ENCODE assay signal across 23 cellular contexts in the genomic region with DNA sequence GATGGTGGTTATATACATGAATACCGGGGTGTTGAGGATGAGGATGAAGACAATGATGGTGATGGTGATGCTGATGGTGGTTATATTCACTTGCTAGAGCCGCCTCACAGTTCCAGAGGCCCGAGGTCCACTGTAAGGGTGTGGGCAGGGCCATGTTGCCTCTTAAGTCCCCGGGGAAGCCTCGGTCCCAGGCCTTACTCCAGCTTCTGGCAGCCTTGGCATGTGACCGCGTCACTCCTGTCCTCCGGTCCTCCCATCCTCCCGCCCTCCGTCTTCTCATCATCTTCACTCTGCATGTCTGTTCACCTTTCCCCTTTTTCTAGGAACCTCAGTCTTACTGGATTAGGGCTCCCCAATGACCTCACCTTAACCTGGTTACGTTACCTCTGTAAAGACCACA. TPM values are rescaled to one million over a fixed set of nuclear protein-coding genes. Genes with fewer than 3 reads are reported as not detected.
A peak's percentile ranks its signal among the peaks of the same experiment; 100 is the strongest.
DNase-seq lines count a peak whose midpoint lies in the region; ATAC-seq, FAIRE-seq and TF ChIP-seq lines count a peak whose summit lies in the region.
"Had no signal": no experiment of that assay in that cellular context is flagged by ENCODE, and none has a peak within 500 bp of the region (broad histone marks: within the 10 kb centered on the region; RNA-seq: fewer than 3 reads in every experiment).

No MANE protein-coding gene starts in this region.

- H3K27me3 Mint-ChIP-seq in nephron progenitor cell (ENCODE audit: low read depth, poor library complexity), result peaks cover 3% of the 10 kb centered on the region

- no peak overlapping the region for H3K23ac ChIP-seq in H1 (ENCODE audit: insufficient read length)

- H2AK5ac ChIP-seq in H1 (ENCODE audit: low read depth, low read length), result peak overlapping the region; percentile 39; the same call in 1 of the 2 replicates

- H3K36me3 ChIP-seq in DND-41 (ENCODE audit: insufficient read depth, low read length) (no peaks in the 10 kb centered on the region), H1 (ENCODE audit: control insufficient read depth in 2 of 4, insufficient read depth in 4 of 4, low read length in 3 of 4) (no peaks in the 10 kb centered on the region), spleen (no peaks in the 10 kb centered on the region)
- H3K36me3 ChIP-seq: BLaER1, Peyer's patch, SJSA1 had no signal

- H3K4me1 Mint-ChIP-seq in nephron progenitor cell, result peaks cover 66% of the 10 kb centered on the region

- no peak for TF ChIP-seq POLR2A in H1 (IDR thresholded peaks at IDR 0.05; ENCODE audit: control extremely low read depth in 1 of 2, low read depth in 2 of 2, low read length in 2 of 2)
- TF ChIP-seq POLR2A in spleen (IDR thresholded peaks at IDR 0.05), result no peak

- H3K9ac ChIP-seq in DND-41 (ENCODE audit: low read depth, low read length) (no peak overlapping the region), H1 (replicated peaks in 1 of 4; ENCODE audit: extremely low read depth in 1 of 4, low read depth in 3 of 4, low read length in 3 of 4) (no peak overlapping the region)
- H3K9ac ChIP-seq: BLaER1 had no signal

- peaks cover 10% of the 10 kb centered on the region; the same call in 1 of the 2 replicates for H3K23me2 ChIP-seq in H1 (ENCODE audit: low read depth, low read length)

- H3K14ac ChIP-seq in H1 (ENCODE audit: insufficient read length), result no peak overlapping the region

- no peaks in the 10 kb centered on the region for H3K36me3 Mint-ChIP-seq in nephron progenitor cell (ENCODE audit: low read depth)
- H3K36me3 Mint-ChIP-seq: CD8-positive, alpha-beta T cell had no signal

- no peaks in the 10 kb centered on the region for H3K79me1 ChIP-seq in H1 (ENCODE audit: low read depth, low read length)

- no peaks in the 10 kb centered on the region for H3K9me3 ChIP-seq in DND-41 (ENCODE audit: insufficient read depth, low read length, severe bottlenecking)
- no peaks in the 10 kb centered on the region for H3K9me3 ChIP-seq in H1 (ENCODE audit: insufficient read depth in 2 of 2, low read depth in 1 of 2, low read length in 1 of 2)
- H3K9me3 ChIP-seq in spleen, result no peaks in the 10 kb centered on the region
- H3K9me3 ChIP-seq: BLaER1, Peyer's patch, SJSA1 had no signal

- no peak overlapping the region for H2BK15ac ChIP-seq in H1 (ENCODE audit: low read length)

- H3K4me1 ChIP-seq in DND-41 (ENCODE audit: insufficient read depth, low read length), result peaks cover 62% of the 10 kb centered on the region
- peaks cover 0 to 15% (median 8%) of the 10 kb centered on the region in 4 experiments; a peak in 6 of 7 replicates for H3K4me1 ChIP-seq in H1 (replicated peaks in 1 of 4; ENCODE audit: control insufficient read depth in 3 of 4, insufficient read depth in 4 of 4, low read length in 3 of 4)
- H3K4me1 ChIP-seq in spleen, result peaks cover 3 to 33% (median 24%) of the 10 kb centered on the region in 6 donors

- H3K4me2 ChIP-seq in DND-41 (ENCODE audit: insufficient read depth, low read length) (no peak overlapping the region), H1 (ENCODE audit: insufficient read depth in 1 of 2, low read depth in 2 of 2, low read length in 2 of 2) (no peak overlapping the region)
- H3K4me2 ChIP-seq: BLaER1 had no signal

- FAIRE-seq in H1 (lab: Jason Lieb, UNC), result no peak
- FAIRE-seq: GM12892, GM18507 had no signal

- TF ChIP-seq EP300 in H1 (IDR thresholded peaks at IDR 0.05; ENCODE audit: borderline replicate concordance in 1 of 2, low read depth in 2 of 2, low read length in 2 of 2), result no peak

- POLR2A ChIA-PET in H1 (lab: Charles Lee; ENCODE audit: partially characterized antibody), result no interaction called here

- no peaks in the 10 kb centered on the region for H3K9me3 Mint-ChIP-seq in nephron progenitor cell
- H3K9me3 Mint-ChIP-seq: CD8-positive, alpha-beta T cell; H9 had no signal

- CTCF ChIA-PET in H1 (lab: Charles Lee; ENCODE audit: partially characterized antibody), result no interaction called here

- no peak overlapping the region for H2BK12ac ChIP-seq in H1 (ENCODE audit: low read depth, low read length)

- no peak overlapping the region for H2BK5ac ChIP-seq in H1 (ENCODE audit: low read depth, low read length)

- no peak for TF ChIP-seq RAD21 in H1 (IDR thresholded peaks at IDR 0.05 in 1 of 2, conservative IDR thresholded peaks at IDR 0.05 in 1 of 2; ENCODE audit: low read depth in 2 of 2, low read length in 2 of 2)

- 83% methylated on average over 11 of the region's 11 CpGs; no CpG with 5 or more reads in 1 of the 2 experiments for WGBS in H1 (ENCODE audit: extremely low coverage in 1 of 2, insufficient coverage in 1 of 2, insufficient read length in 1 of 2, insufficient replicate concordance in 2 of 2, low coverage in 1 of 2, low lambda C conversion rate in 2 of 2, missing lambda C conversion rate in 1 of 2), 2 experiments
- 83 to 95% (median 87%) methylated on average over 11 of the region's 11 CpGs for WGBS in spleen, 5 donors

- H3K27ac ChIP-seq in DND-41 (ENCODE audit: low read length), result peak overlapping the region; percentile 87
- no peak overlapping the region for H3K27ac ChIP-seq in H1 (ENCODE audit: low read depth, low read length)
- no peak overlapping the region for H3K27ac ChIP-seq in spleen
- H3K27ac ChIP-seq: BLaER1, HL-60, Peyer's patch, SJSA1 had no signal

- H3K56ac ChIP-seq in H1 (replicated peaks; ENCODE audit: insufficient read length, low read depth, low read length), result no peak overlapping the region

- H3K18ac ChIP-seq in H1 (ENCODE audit: extremely low read depth, low read length), result no peak overlapping the region; the same call in 1 of the 2 replicates

- no peak for DNase-seq in DND-41
- no peak for DNase-seq in H1 (ENCODE audit: low read depth in 1 of 2, low spot score in 2 of 2)
- no peak for DNase-seq in nephron progenitor cell
- peak; percentile 64 for DNase-seq in spleen
- DNase-seq in stimulated activated CD4-positive, alpha-beta T cell treated with anti-CD3 and anti-CD28 coated beads, Interleukin-1b, Interleukin-23, amount 100 ng/mL, for 48 hours, result no peak
- DNase-seq in nucleus accumbens (lab: John Stamatoyannopoulos, UW), result no peak
- DNase-seq: CD8-positive, alpha-beta T cell; H9; Karpas-422; NCI-H1436; NCI-H1930; NCI-H345; NCI-H526 treated with DMSO at 0.1 percent for 48 hours; Peyer's patch had no signal

- H3K27me3 ChIP-seq in DND-41 (ENCODE audit: insufficient read depth, low read length, poor library complexity), result no peaks in the 10 kb centered on the region
- H3K27me3 ChIP-seq in H1 (replicated peaks in 1 of 4; ENCODE audit: control insufficient read depth in 3 of 4, extremely low read depth in 1 of 4, insufficient read depth in 3 of 4, low read length in 3 of 4), result peaks cover 5 to 46% (median 36%) of the 10 kb centered on the region in 4 experiments
- peaks cover 0 to 28% (median 17%) of the 10 kb centered on the region in 7 donors for H3K27me3 ChIP-seq in spleen (replicated peaks in 1 of 7)
- H3K27me3 ChIP-seq: Peyer's patch, SJSA1 had no signal

- H3K4ac ChIP-seq in H1 (replicated peaks; ENCODE audit: insufficient read length, low read depth, low read length), result no peak overlapping the region

- H4K91ac ChIP-seq in H1 (replicated peaks; ENCODE audit: insufficient read length, low read length), result no peak overlapping the region

- no peaks in the 10 kb centered on the region for H4K20me1 ChIP-seq in DND-41 (ENCODE audit: insufficient read depth, low read length)
- H4K20me1 ChIP-seq in H1 (replicated peaks in 1 of 2; ENCODE audit: control insufficient read depth in 1 of 2, insufficient read depth in 2 of 2, low read length in 2 of 2), result peaks cover 0 to 3% of the 10 kb centered on the region in 2 experiments
- H4K20me1 ChIP-seq: BLaER1 had no signal

- H2AFZ ChIP-seq in DND-41 (ENCODE audit: low read depth, low read length) (no peak overlapping the region), H1 (ENCODE audit: low read length) (no peak overlapping the region)

- no peak overlapping the region for H4K8ac ChIP-seq in H1 (ENCODE audit: extremely low read depth, insufficient read depth, low read length)

- H2BK20ac ChIP-seq in H1 (ENCODE audit: low read length), result no peak overlapping the region

- no peak overlapping the region for H3K4me3 Mint-ChIP-seq in nephron progenitor cell
- H3K4me3 Mint-ChIP-seq: CD8-positive, alpha-beta T cell; H9 had no signal

- no peak overlapping the region for H2BK120ac ChIP-seq in H1 (replicated peaks; ENCODE audit: low read depth, low read length)

- H4K5ac ChIP-seq in H1 (ENCODE audit: insufficient read length, low read depth, low read length), result no peak overlapping the region

- ATAC-seq in DND-41 (ENCODE audit: insufficient read depth, low read depth) (no peak), GM21367 (IDR thresholded peaks at IDR 0.05; ENCODE audit: unreplicated experiment) (no peak)
- ATAC-seq: CD8-positive, alpha-beta T cell had no signal

- intact Hi-C loops in spleen (cut with DNase I; ENCODE audit: low total_unique reads), result no loop called here

- peak overlapping the region; percentile 8 for H3K27ac Mint-ChIP-seq in nephron progenitor cell
- H3K27ac Mint-ChIP-seq: CD8-positive, alpha-beta T cell; H9 had no signal

- H3K79me2 ChIP-seq in DND-41 (ENCODE audit: insufficient read depth, low read length) (peaks cover 3% of the 10 kb centered on the region; the same call in 1 of the 2 replicates), H1 (ENCODE audit: control insufficient read depth in 1 of 2, insufficient read depth in 2 of 2, low read length in 2 of 2) (no peaks in the 10 kb centered on the region)

- TF ChIP-seq CTCF in DND-41 (IDR thresholded peaks at IDR 0.05; ENCODE audit: borderline replicate concordance, extremely low read depth, low read length, poor library complexity, severe bottlenecking) (no peak), H1 (IDR thresholded peaks at IDR 0.05; ENCODE audit: control extremely low read depth in 1 of 3, insufficient read depth in 1 of 3, low read depth in 1 of 3, low read length in 3 of 3) (no peak), nephron progenitor cell (IDR thresholded peaks at IDR 0.05) (no peak), spleen (IDR thresholded peaks at IDR 0.05 in 8 of 11, conservative IDR thresholded peaks at IDR 0.05 in 3 of 11) (no peak)

- no peak overlapping the region for H3K4me3 ChIP-seq in DND-41 (ENCODE audit: low read depth in 1 of 2, low read length in 2 of 2)
- H3K4me3 ChIP-seq in H1 (ENCODE audit: extremely low read depth in 1 of 4, insufficient read depth in 2 of 4, low read depth in 3 of 4, low read length in 4 of 4), result no peak overlapping the region
- H3K4me3 ChIP-seq in spleen, result no peak overlapping the region
- H3K4me3 ChIP-seq: BLaER1, Peyer's patch, SJSA1 had no signal

TF ChIP-seq in H1, 55 proteins besides CTCF, POLR2A, EP300 and RAD21 (continues in another document):
- TF ChIP-seq KDM1A (IDR thresholded peaks at IDR 0.05; ENCODE audit: borderline replicate concordance, low read length), result no peak

RNA-seq across cellular contexts. Expression of gene IGLL1, which starts 54.6 kb away (rescaled TPM):
- not detected in 2 replicates for total RNA-seq in H1 (2021; fragmentation: NEBNext Ultra II Directional; extraction: Animal tissue kit (Norgen Biotek cat#: 25700))
- polyA plus RNA-seq in H1 (2011; rRNA removed) (not detected in 2 replicates), spleen (under 1 TPM in 1 of 3 donors, not detected in 2; 0.26 TPM)
- not detected for polyA plus RNA-seq in H1 (2011; cell fraction: cytosol; rRNA removed)
- polyA plus RNA-seq in H1 (2011; cell fraction: nucleus; rRNA removed), result 0.21 TPM
- polyA plus RNA-seq in H1 (2012, experiment 1 of 2), result not detected in 4 replicates
- not detected for polyA plus RNA-seq in H1 (2012, experiment 2 of 2)
- not detected for polyA plus RNA-seq in H1 (2013, experiment 1 of 2)
- polyA plus RNA-seq in H1 (2013, experiment 2 of 2), result not detected
- polyA minus RNA-seq in H1 (2011; rRNA and poly(A)+ RNA removed), result not detected in 2 replicates
- not detected for polyA minus RNA-seq in H1 (2011; cell fraction: cytosol; rRNA and poly(A)+ RNA removed)
- not detected for polyA minus RNA-seq in H1 (2011; cell fraction: nucleus; rRNA and poly(A)+ RNA removed)
- total RNA-seq in spleen, result not detected
- total RNA-seq: A673; CD8-positive, alpha-beta T cell; H9; HT1080; MCF 10A; Peyer's patch; SJSA1 had no signal
